ENCODE assay signal across 9 cellular contexts in the genomic region with DNA sequence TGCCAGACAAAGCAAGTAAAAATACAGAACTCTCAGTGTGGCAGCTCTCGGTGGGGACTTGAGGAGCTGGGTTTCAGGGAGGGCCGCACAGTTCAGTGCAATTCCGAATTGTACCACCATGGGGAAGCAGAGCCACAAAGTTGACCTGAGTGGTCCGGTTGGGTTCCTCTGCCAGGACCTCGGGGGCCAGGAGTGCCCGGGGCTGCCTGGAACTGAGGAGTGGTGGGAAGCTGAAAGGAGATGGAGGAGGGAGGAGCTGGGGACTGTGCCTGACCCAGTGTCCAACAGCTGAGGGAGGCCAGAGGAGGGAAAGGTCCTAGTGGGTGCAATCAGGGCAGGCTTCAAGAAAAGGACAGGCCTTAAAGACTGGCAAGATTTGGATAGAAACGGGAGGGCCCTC. TPM values are rescaled to one million over a fixed set of nuclear protein-coding genes. Genes with fewer than 3 reads are reported as not detected.
DNase-seq lines count a peak whose midpoint lies in the region; ATAC-seq and TF ChIP-seq lines count a peak whose summit lies in the region.
"Had no signal": no experiment of that assay in that cellular context is flagged by ENCODE, and none has a peak within 500 bp of the region (broad histone marks: within the 10 kb centered on the region; RNA-seq: fewer than 3 reads in every experiment).

No MANE protein-coding gene starts in this region.

- 13 to 18% (median 16%) methylated on average over 7 of the region's 7 CpGs for WGBS in adrenal gland, 4 donors
- 17% methylated on average over 7 of the region's 7 CpGs for WGBS in prostate gland

- peak; percentile 63 for TF ChIP-seq CTCF in 22Rv1 (IDR thresholded peaks at IDR 0.05)
- peak; percentile 78 for TF ChIP-seq CTCF in GM12872 (IDR thresholded peaks at IDR 0.05; ENCODE audit: insufficient read depth, low read depth, low read length)
- TF ChIP-seq CTCF in OCI-LY3 (IDR thresholded peaks at IDR 0.05; ENCODE audit: low read depth, low read length) = peak; percentile 74
- TF ChIP-seq CTCF in adrenal gland (IDR thresholded peaks at IDR 0.05) = peak; percentile 67 to 92 (median 86)
- peak; percentile 81 for TF ChIP-seq CTCF in left ventricle myocardium inferior (IDR thresholded peaks at IDR 0.05; ENCODE audit: borderline replicate concordance)
- TF ChIP-seq CTCF in prostate gland (IDR thresholded peaks at IDR 0.05) = peak; percentile 56 to 86 (median 67)

- H3K79me2 ChIP-seq in OCI-LY3 (ENCODE audit: low read length) = no peaks in the 10 kb centered on the region

- H3K4me1 ChIP-seq in OCI-LY3 (ENCODE audit: low read length) (no peaks in the 10 kb centered on the region), adrenal gland (replicated peaks in 1 of 2) (no peaks in the 10 kb centered on the region), left ventricle myocardium inferior (no peaks in the 10 kb centered on the region), prostate gland (replicated peaks) (no peaks in the 10 kb centered on the region)

- intact Hi-C loops in adrenal gland (cut with DNase I) (loop anchor here in 1 of 2 donors (5.0 to 10.0 kb wide), 2 partner anchors 60 to 153 kb away; no protein-coding TSS in a partner anchor), left ventricle myocardium inferior (cut with micrococcal nuclease) (loop anchor here (10.0 kb wide), 1 partner anchor 153 kb away; no protein-coding TSS in a partner anchor), prostate gland (cut with DNase I) (loop anchor here (10.0 kb wide), 1 partner anchor 63 kb away; no protein-coding TSS in a partner anchor)

- H3K4me3 ChIP-seq in OCI-LY3 (ENCODE audit: low read length) = no peak overlapping the region
- no peak overlapping the region for H3K4me3 ChIP-seq in adrenal gland
- H3K4me3 ChIP-seq in left ventricle myocardium inferior = no peak overlapping the region
- H3K4me3 ChIP-seq in prostate gland = no peak overlapping the region

- H3K27ac ChIP-seq in 22Rv1 (no peak overlapping the region), OCI-LY3 (ENCODE audit: low read length) (no peak overlapping the region), adrenal gland (no peak overlapping the region), left ventricle myocardium inferior (replicated peaks) (no peak overlapping the region), prostate gland (no peak overlapping the region)
- H3K27ac ChIP-seq: epithelial cell of prostate had no signal

- no peak overlapping the region for H3K4me2 ChIP-seq in OCI-LY3 (ENCODE audit: low read length)

- H3K9me3 ChIP-seq in OCI-LY3 (ENCODE audit: insufficient read depth, low read length) (no peaks in the 10 kb centered on the region), adrenal gland (replicated peaks in 1 of 3) (no peaks in the 10 kb centered on the region), left ventricle myocardium inferior (replicated peaks) (peaks cover 7% of the 10 kb centered on the region), prostate gland (no peaks in the 10 kb centered on the region)

- H3K36me3 ChIP-seq in OCI-LY3 (replicated peaks; ENCODE audit: low read depth, low read length) = no peaks in the 10 kb centered on the region
- H3K36me3 ChIP-seq in adrenal gland (replicated peaks in 1 of 2) = no peaks in the 10 kb centered on the region
- H3K36me3 ChIP-seq in left ventricle myocardium inferior = no peaks in the 10 kb centered on the region
- H3K36me3 ChIP-seq in prostate gland = no peaks in the 10 kb centered on the region

- no peak for ATAC-seq in HG03469 (IDR thresholded peaks at IDR 0.05; ENCODE audit: unreplicated experiment)

- no peak for TF ChIP-seq POLR2A in adrenal gland (IDR thresholded peaks at IDR 0.05)
- TF ChIP-seq POLR2A in prostate gland (IDR thresholded peaks at IDR 0.05) = no peak

- peaks cover 4% of the 10 kb centered on the region; the same call in 1 of the 2 replicates for H3K27me3 ChIP-seq in OCI-LY3 (ENCODE audit: low read depth, low read length)
- H3K27me3 ChIP-seq in adrenal gland = peaks cover 4% of the 10 kb centered on the region
- H3K27me3 ChIP-seq in left ventricle myocardium inferior (ENCODE audit: low read depth) = peaks cover 18% of the 10 kb centered on the region
- no peaks in the 10 kb centered on the region for H3K27me3 ChIP-seq in prostate gland (replicated peaks; ENCODE audit: insufficient read depth)

- H2AFZ ChIP-seq in OCI-LY3 (ENCODE audit: low read depth, low read length) = peak overlapping the region; percentile 68

- H3K9ac ChIP-seq in OCI-LY3 (ENCODE audit: low read length) = no peak overlapping the region

- H4K20me1 ChIP-seq in OCI-LY3 (ENCODE audit: insufficient read depth, low read length) = no peaks in the 10 kb centered on the region

- DNase-seq in HuH-7.5 (ENCODE audit: low spot score) (peak; percentile 75), adrenal gland (peak; percentile 48 to 85 (median 65)), left ventricle myocardium inferior (peak; percentile 44), prostate gland (ENCODE audit: low spot score) (peak; percentile 27)

RNA-seq across cellular contexts. Expression of a gene that starts 32.2 kb away (rescaled TPM):
- total RNA-seq in adrenal gland = not detected
- polyA plus RNA-seq in adrenal gland = under 1 TPM in 1 of 3 donors, not detected in 2; 0.07 TPM
- not detected for total RNA-seq in left ventricle myocardium inferior
- total RNA-seq in prostate gland = under 1 TPM in 1 of 2 donors, not detected in 1; 0.97 TPM

RNA-seq across cellular contexts. Expression of a gene that starts 48.8 kb away (rescaled TPM):
- 100 to 1,000 TPM in 1 of 8 donors, 10 to 100 TPM in 7; 22.2 to 141 (median 31.0) TPM for total RNA-seq in adrenal gland
- polyA plus RNA-seq in adrenal gland = 10 to 100 TPM in 2 of 3 donors, 1 to 10 TPM in 1; 6.3 to 15.0 (median 11.6) TPM
- total RNA-seq in left ventricle myocardium inferior = 28.3 TPM
- total RNA-seq in prostate gland = 10 to 100 TPM; 27.6 to 43.9 TPM
